Comparison of ENCODE assay signal across 16 cellular contexts in genomic region chr20:37873909-37874308, GRCh38. TPM values are rescaled to one million over a fixed set of nuclear protein-coding genes. Genes with fewer than 3 reads are reported as not detected.
DNase-seq lines count a peak whose midpoint lies in the region; ATAC-seq and TF ChIP-seq lines count a peak whose summit lies in the region.
"Had no signal": no experiment of that assay in that cellular context is flagged by ENCODE, and none has a peak within 500 bp of the region (broad histone marks: within the 10 kb centered on the region; RNA-seq: fewer than 3 reads in every experiment).

No MANE protein-coding gene starts in this region.

- H3K27ac ChIP-seq in neural progenitor cell (no peak overlapping the region), mesendoderm (ENCODE audit: low read depth, low read length) (no peak overlapping the region)
- H3K27ac ChIP-seq: C4-2B had no signal

- H3K4me3 ChIP-seq in H7 (ENCODE audit: insufficient read depth, low read depth, low read length) (no peak overlapping the region), neural progenitor cell (no peak overlapping the region), mesendoderm (ENCODE audit: low read length) (no peak overlapping the region)
- H3K4me3 ChIP-seq: GM23338 had no signal

- H2BK15ac ChIP-seq in mesendoderm (replicated peaks; ENCODE audit: low read depth): no peak overlapping the region

- no peaks in the 10 kb centered on the region for H3K9me3 ChIP-seq in neural progenitor cell (ENCODE audit: low read depth)
- H3K9me3 ChIP-seq: Caco-2 had no signal

- ATAC-seq in Right ventricle myocardium inferior: no peak
- ATAC-seq: GM23338, HCT116 had no signal

- no peak overlapping the region for H2BK120ac ChIP-seq in mesendoderm (ENCODE audit: low read depth, low read length)

- H3K4me1 Mint-ChIP-seq in endothelial cell (ENCODE audit: unreplicated experiment): no peaks in the 10 kb centered on the region
- peaks cover 34% of the 10 kb centered on the region for H3K4me1 Mint-ChIP-seq in neural progenitor cell

- H3K36me3 ChIP-seq in H7 (replicated peaks; ENCODE audit: control insufficient read depth, insufficient read depth, low read length) (peaks cover 2% of the 10 kb centered on the region; the same call in 1 of the 2 replicates), neural progenitor cell (no peaks in the 10 kb centered on the region), mesendoderm (ENCODE audit: control insufficient read depth, insufficient read depth, low read length) (no peaks in the 10 kb centered on the region)

- no peaks in the 10 kb centered on the region for H3K27me3 ChIP-seq in H7 (ENCODE audit: control insufficient read depth, insufficient read depth, low read length)
- H3K27me3 ChIP-seq in neural progenitor cell: no peaks in the 10 kb centered on the region
- H3K27me3 ChIP-seq in mesendoderm (ENCODE audit: insufficient read depth, low read length, poor library complexity): no peaks in the 10 kb centered on the region

- H3F3A ChIP-seq in neural progenitor cell (ENCODE audit: low read depth): peaks cover 8% of the 10 kb centered on the region

- no peaks in the 10 kb centered on the region for H3K9me3 Mint-ChIP-seq in endothelial cell (ENCODE audit: unreplicated experiment)
- no peaks in the 10 kb centered on the region for H3K9me3 Mint-ChIP-seq in neural progenitor cell
- H3K9me3 Mint-ChIP-seq: CD4-positive, alpha-beta T cell; GM23338; HFFc6 had no signal

- H3K4me2 ChIP-seq in neural progenitor cell (no peak overlapping the region), mesendoderm (ENCODE audit: low read length) (no peak overlapping the region)
- H3K4me2 ChIP-seq: GM23338 had no signal

- no peak overlapping the region for H2AK5ac ChIP-seq in mesendoderm (ENCODE audit: low read length)

- DNase-seq in H7 (peak; percentile 26), endothelial cell (ENCODE audit: low spot score) (no peak), neural progenitor cell (ENCODE audit: low spot score) (peak; percentile 49), superior temporal gyrus (ENCODE audit: extremely low spot score) (peak; percentile 23), mesendoderm (no peak), NCI-H1930 (lab: John Stamatoyannopoulos, UW) (no peak), Right ventricle myocardium inferior (ENCODE audit: missing footprints) (no peak)
- DNase-seq: ACHN; Caco-2; CD4-positive, alpha-beta T cell; GDM1; HFFc6; IMR-90 had no signal

- H3K4me1 ChIP-seq in neural progenitor cell (peaks cover 8% of the 10 kb centered on the region), mesendoderm (ENCODE audit: control insufficient read depth, low read depth, low read length) (no peaks in the 10 kb centered on the region)
- H3K4me1 ChIP-seq: Caco-2 had no signal

- no peak overlapping the region for H4K8ac ChIP-seq in mesendoderm (ENCODE audit: low read depth, low read length)

- no peak overlapping the region for H3K56ac ChIP-seq in mesendoderm (ENCODE audit: low read length)

- intact Hi-C loops in Right ventricle myocardium inferior (cut with DNase I): no loop called here

- no peak overlapping the region for H3K23ac ChIP-seq in mesendoderm (ENCODE audit: low read length)

- no peak overlapping the region for H4K5ac ChIP-seq in mesendoderm (ENCODE audit: low read length)

- H3K18ac ChIP-seq in mesendoderm (ENCODE audit: low read length): no peak overlapping the region

- H3K9ac ChIP-seq in neural progenitor cell (no peak overlapping the region), mesendoderm (ENCODE audit: low read length) (no peak overlapping the region)

- H3K27ac Mint-ChIP-seq in endothelial cell (ENCODE audit: unreplicated experiment) (no peak overlapping the region), neural progenitor cell (no peak overlapping the region)
- H3K27ac Mint-ChIP-seq: CD4-positive, alpha-beta T cell; GM23338; HFFc6 had no signal

- H2AFZ ChIP-seq in neural progenitor cell (replicated peaks): no peak overlapping the region
- H2AFZ ChIP-seq: GM23338 had no signal

- no peaks in the 10 kb centered on the region for H4K20me1 ChIP-seq in neural progenitor cell (ENCODE audit: low read depth)

- no peak overlapping the region for H2BK5ac ChIP-seq in mesendoderm (ENCODE audit: low read length)

- peaks cover 36% of the 10 kb centered on the region for H3K36me3 Mint-ChIP-seq in endothelial cell (ENCODE audit: low read depth, unreplicated experiment)
- H3K36me3 Mint-ChIP-seq in neural progenitor cell: peaks cover 18% of the 10 kb centered on the region

- H3K4me3 Mint-ChIP-seq in endothelial cell (ENCODE audit: unreplicated experiment) (peak overlapping the region; percentile 39), neural progenitor cell (no peak overlapping the region)
- H3K4me3 Mint-ChIP-seq: CD4-positive, alpha-beta T cell; GM23338; HFFc6 had no signal

- H3K79me2 ChIP-seq in neural progenitor cell (ENCODE audit: low read depth): no peaks in the 10 kb centered on the region
- no peaks in the 10 kb centered on the region for H3K79me2 ChIP-seq in mesendoderm (ENCODE audit: control insufficient read depth, insufficient read depth, low read length)

- no peak overlapping the region for H3K4ac ChIP-seq in mesendoderm (ENCODE audit: low read depth, low read length)

- WGBS in mesendoderm (ENCODE audit: extremely low coverage, insufficient coverage, low lambda C conversion rate): no CpG with 5 or more reads among the region's 10 CpGs

- no peaks in the 10 kb centered on the region for H3K79me1 ChIP-seq in mesendoderm (ENCODE audit: low read length)

- TF ChIP-seq CTCF in endothelial cell (IDR thresholded peaks at IDR 0.05; ENCODE audit: unreplicated experiment): no peak
- no peak for TF ChIP-seq CTCF in neural progenitor cell (IDR thresholded peaks at IDR 0.05)

- H3K27me3 Mint-ChIP-seq in endothelial cell (ENCODE audit: unreplicated experiment): peaks cover 5% of the 10 kb centered on the region
- peaks cover 4% of the 10 kb centered on the region for H3K27me3 Mint-ChIP-seq in neural progenitor cell (ENCODE audit: insufficient read depth, low read depth)
- H3K27me3 Mint-ChIP-seq: CD4-positive, alpha-beta T cell had no signal

RNA-seq across cellular contexts. Expression of gene VSTM2L, which starts 29.0 kb away (rescaled TPM):
- total RNA-seq in H7 (2014; rRNA removed; shearing (Covaris generic)): 2.7 and 5.8 TPM in 2 replicates
- total RNA-seq in endothelial cell (ENCODE audit: unreplicated experiment): 1.6 TPM
- 2.9 and 13.8 TPM in 2 replicates for total RNA-seq in neural progenitor cell (ENCODE audit: low replicate concordance)
- polyA plus RNA-seq in mesendoderm (2013, experiment 1 of 2): 0.10 TPM
- polyA plus RNA-seq in mesendoderm (2013, experiment 2 of 2): 0.31 TPM
- total RNA-seq in Right ventricle myocardium inferior: 17.7 TPM
- total RNA-seq: Caco-2; CD4-positive, alpha-beta T cell had no signal

Comparison
In these comparisons a context has a peak if more than half of its experiments do, and no peak if none do; other contexts are left out.
1. DNase-seq: peak in H7 (single experiment), neural progenitor cell (single experiment) and superior temporal gyrus (single experiment); none in endothelial cell (single experiment), mesendoderm (single experiment), NCI-H1930 (0 of 2) and Right ventricle myocardium inferior (single experiment).